ENCODE assay signal across 9 cellular contexts in genomic region chr10:96743988-96744585, GRCh38. TPM values are rescaled to one million over a fixed set of nuclear protein-coding genes. Genes with fewer than 3 reads are reported as not detected.
DNase-seq lines count a peak whose midpoint lies in the region; ATAC-seq and TF ChIP-seq lines count a peak whose summit lies in the region.
"Had no signal": no experiment of that assay in that cellular context is flagged by ENCODE, and none has a peak within 500 bp of the region (broad histone marks: within the 10 kb centered on the region; RNA-seq: fewer than 3 reads in every experiment).

No MANE protein-coding gene starts in this region.

- peak; percentile 19 for DNase-seq in astrocyte of the cerebellum (ENCODE audit: low read depth)
- DNase-seq in naive B cell: peak; percentile 37
- DNase-seq in activated T-cell treated with anti-CD3 and anti-CD28 coated beads, Interleukin-2, amount 50 U/mL, for 4 hours: no peak
- no peak for DNase-seq in activated T-cell treated with anti-CD3 and anti-CD28 coated beads, Interleukin-2, amount 50 U/mL, for 24 hours
- DNase-seq in GF-D8 (lab: John Stamatoyannopoulos, UW): no peak
- DNase-seq: NCI-H774 had no signal

- H3K27ac Mint-ChIP-seq in IgD-negative memory B cell: peak overlapping the region in 2 of 3 donors; percentile 40 to 62
- peak overlapping the region; percentile 67 to 97 (median 92) for H3K27ac Mint-ChIP-seq in naive B cell
- no peak overlapping the region for H3K27ac Mint-ChIP-seq in activated T-cell treated with anti-CD3 and anti-CD28 coated beads, Interleukin-2, amount 50 U/mL, for 24 hours

- peak overlapping the region in 1 of 4 donors; percentile 84 for H3K4me3 Mint-ChIP-seq in IgD-negative memory B cell
- H3K4me3 Mint-ChIP-seq in naive B cell: peak overlapping the region; percentile 39 to 91 (median 74)
- no peak overlapping the region for H3K4me3 Mint-ChIP-seq in activated T-cell treated with anti-CD3 and anti-CD28 coated beads, Interleukin-2, amount 50 U/mL, for 4 hours
- no peak overlapping the region for H3K4me3 Mint-ChIP-seq in activated T-cell treated with anti-CD3 and anti-CD28 coated beads, Interleukin-2, amount 50 U/mL, for 24 hours

- H3K36me3 Mint-ChIP-seq in IgD-negative memory B cell (no peaks in the 10 kb centered on the region), naive B cell (peaks cover 0 to 7% of the 10 kb centered on the region in 2 donors)
- H3K36me3 Mint-ChIP-seq in activated T-cell treated with anti-CD3 and anti-CD28 coated beads, Interleukin-2, amount 50 U/mL, for 4 hours (ENCODE audit: insufficient read depth): no peaks in the 10 kb centered on the region
- no peaks in the 10 kb centered on the region for H3K36me3 Mint-ChIP-seq in activated T-cell treated with anti-CD3 and anti-CD28 coated beads, Interleukin-2, amount 50 U/mL, for 24 hours (ENCODE audit: low read depth)

- no peaks in the 10 kb centered on the region for H3K9me2 ChIP-seq in DOHH2 (replicated peaks; ENCODE audit: control insufficient read depth, low read length)

- no peaks in the 10 kb centered on the region for H3K9me3 ChIP-seq in DOHH2 (ENCODE audit: control insufficient read depth, insufficient read depth, low read length)

- H3K27me3 Mint-ChIP-seq in IgD-negative memory B cell (no peaks in the 10 kb centered on the region), naive B cell (no peaks in the 10 kb centered on the region)
- peaks cover 2% of the 10 kb centered on the region for H3K27me3 Mint-ChIP-seq in activated T-cell treated with anti-CD3 and anti-CD28 coated beads, Interleukin-2, amount 50 U/mL, for 4 hours (ENCODE audit: low read depth)
- H3K27me3 Mint-ChIP-seq in activated T-cell treated with anti-CD3 and anti-CD28 coated beads, Interleukin-2, amount 50 U/mL, for 24 hours: peaks cover 6% of the 10 kb centered on the region

- peaks cover 94% of the 10 kb centered on the region for H3K79me2 ChIP-seq in DOHH2 (ENCODE audit: control insufficient read depth, low read length)

- peaks cover 31 to 38% (median 36%) of the 10 kb centered on the region in 3 donors for H3K4me1 Mint-ChIP-seq in IgD-negative memory B cell
- H3K4me1 Mint-ChIP-seq in naive B cell: peaks cover 45 to 83% (median 56%) of the 10 kb centered on the region in 3 donors
- peaks cover 15% of the 10 kb centered on the region for H3K4me1 Mint-ChIP-seq in activated T-cell treated with anti-CD3 and anti-CD28 coated beads, Interleukin-2, amount 50 U/mL, for 4 hours (ENCODE audit: low read depth)
- peaks cover 9% of the 10 kb centered on the region for H3K4me1 Mint-ChIP-seq in activated T-cell treated with anti-CD3 and anti-CD28 coated beads, Interleukin-2, amount 50 U/mL, for 24 hours (ENCODE audit: low read depth)

- in situ Hi-C loops in astrocyte of the cerebellum (cut with HindIII; ENCODE audit: low sequenced_read_pairs): no loop called here

- peak overlapping the region; percentile 55 for H3K4me3 ChIP-seq in DOHH2 (ENCODE audit: low read length)
- H3K4me3 ChIP-seq in astrocyte of the cerebellum (ENCODE audit: low read depth, low read length): no peak overlapping the region

- H3K4me1 ChIP-seq in DOHH2 (ENCODE audit: control insufficient read depth, low read length): peaks cover 92% of the 10 kb centered on the region

- ATAC-seq in naive B cell (ENCODE audit: low read depth in 2 of 2) (no peak), HG03280 (IDR thresholded peaks at IDR 0.05; ENCODE audit: unreplicated experiment) (no peak)
- ATAC-seq in activated T-cell treated with anti-CD3 and anti-CD28 coated beads, Interleukin-2, amount 50 U/mL, for 4 hours: no peak

- H4K20me1 ChIP-seq in DOHH2 (ENCODE audit: control insufficient read depth, insufficient read depth, low read depth, low read length): no peaks in the 10 kb centered on the region

- peak overlapping the region; percentile 46 for H3K27ac ChIP-seq in DOHH2 (ENCODE audit: low read depth, low read length)

- peaks cover 28% of the 10 kb centered on the region for H3F3A ChIP-seq in DOHH2 (ENCODE audit: control insufficient read depth, insufficient read depth)

- peaks cover 62% of the 10 kb centered on the region for H3K36me3 ChIP-seq in DOHH2 (ENCODE audit: control insufficient read depth, low read length)

- H3K27me3 ChIP-seq in DOHH2 (ENCODE audit: control insufficient read depth, low read length): no peaks in the 10 kb centered on the region

- H3K4me2 ChIP-seq in DOHH2 (ENCODE audit: low read length): peak overlapping the region; percentile 55

- no peaks in the 10 kb centered on the region for H3K9me3 Mint-ChIP-seq in IgD-negative memory B cell
- H3K9me3 Mint-ChIP-seq in naive B cell: no peaks in the 10 kb centered on the region
- H3K9me3 Mint-ChIP-seq in activated T-cell treated with anti-CD3 and anti-CD28 coated beads, Interleukin-2, amount 50 U/mL, for 4 hours: no peaks in the 10 kb centered on the region
- H3K9me3 Mint-ChIP-seq in activated T-cell treated with anti-CD3 and anti-CD28 coated beads, Interleukin-2, amount 50 U/mL, for 24 hours: no peaks in the 10 kb centered on the region

- TF ChIP-seq CTCF in DOHH2 (IDR thresholded peaks at IDR 0.05; ENCODE audit: low read depth, low read length, poor library complexity, severe bottlenecking): peak; percentile 68
- TF ChIP-seq CTCF in astrocyte of the cerebellum (IDR thresholded peaks at IDR 0.05; ENCODE audit: low read depth, low read length, missing control alignments): peak; percentile 36

RNA-seq across cellular contexts. Expression of gene PIK3AP1, which starts 23.8 kb away (rescaled TPM):
- polyA plus RNA-seq in IgD-negative memory B cell: 174 TPM
- 100 to 1,000 TPM; 153 to 247 (median 170) TPM for polyA plus RNA-seq in naive B cell (ENCODE audit: low read depth in 6 of 6)
- 1 to 10 TPM; 3.2 to 6.9 (median 5.7) TPM for total RNA-seq in activated T-cell treated with anti-CD3 and anti-CD28 coated beads, Interleukin-2, amount 50 U/mL, for 4 hours

Comparison
In these comparisons a context has a peak if more than half of its experiments do, and no peak if none do; other contexts are left out.
1. H3K4me3 Mint-ChIP-seq: peak in naive B cell (8 of 8); none in activated T-cell treated with anti-CD3 and anti-CD28 coated beads, Interleukin-2, amount 50 U/mL, for 4 hours (single experiment) and activated T-cell treated with anti-CD3 and anti-CD28 coated beads, Interleukin-2, amount 50 U/mL, for 24 hours (single experiment).
2. DNase-seq: peak in astrocyte of the cerebellum (single experiment) and naive B cell (single experiment); none in activated T-cell treated with anti-CD3 and anti-CD28 coated beads, Interleukin-2, amount 50 U/mL, for 4 hours (single experiment), activated T-cell treated with anti-CD3 and anti-CD28 coated beads, Interleukin-2, amount 50 U/mL, for 24 hours (single experiment) and GF-D8 (single experiment).